Comparison of ENCODE assay signal across 8 cellular contexts in the genomic region with DNA sequence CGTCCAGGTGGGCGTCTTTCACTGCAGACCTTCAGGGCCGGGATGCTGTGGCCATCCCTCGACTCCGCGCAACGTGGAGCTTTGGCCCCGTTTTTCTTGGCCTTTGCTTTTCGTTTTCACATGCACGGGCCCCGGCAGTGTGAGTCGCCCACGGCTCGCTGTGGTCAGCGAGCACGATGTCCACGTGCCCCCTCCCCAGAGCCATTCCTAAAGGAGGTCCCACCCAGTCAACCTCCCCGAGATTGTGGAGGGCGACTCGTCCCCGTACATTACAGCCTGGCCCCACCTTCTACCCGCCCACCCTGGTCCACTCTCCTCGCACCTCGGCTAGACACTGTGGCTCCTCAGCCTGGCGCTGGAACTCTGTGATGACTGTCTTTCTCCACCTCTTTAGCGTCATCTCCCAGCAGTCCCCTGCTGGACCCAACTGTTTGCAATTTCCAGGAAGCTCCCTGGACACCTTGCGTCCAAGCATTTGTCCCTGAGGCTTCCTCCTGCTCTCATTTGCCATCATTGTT. TPM values are rescaled to one million over a fixed set of nuclear protein-coding genes. Genes with fewer than 3 reads are reported as not detected.
A peak's percentile ranks its signal among the peaks of the same experiment; 100 is the strongest.
DNase-seq lines count a peak whose midpoint lies in the region; ATAC-seq, FAIRE-seq and TF ChIP-seq lines count a peak whose summit lies in the region.

No MANE protein-coding gene starts in this region.

- H3K9ac ChIP-seq in HCT116 (ENCODE audit: low read length), result peak overlapping the region; percentile 74

- no peaks in the 10 kb centered on the region for H3K27me3 ChIP-seq in HCT116 (ENCODE audit: insufficient read depth, low read length)

- H3K4me3 Mint-ChIP-seq in WTC11, result peak overlapping the region; percentile 89
- peak overlapping the region; percentile 95 for H3K4me3 Mint-ChIP-seq in glutamatergic neuron (ENCODE audit: unreplicated experiment)

- H3K27ac Mint-ChIP-seq in WTC11 (peak overlapping the region; percentile 50; the same call in 1 of the 2 replicates), glutamatergic neuron (ENCODE audit: unreplicated experiment) (peak overlapping the region; percentile 79)

- H2AFZ ChIP-seq in HCT116 (ENCODE audit: low read depth, low read length, poor library complexity, severe bottlenecking), result no peak overlapping the region

- peaks cover 13 to 25% of the 10 kb centered on the region in 2 experiments for H3K4me1 ChIP-seq in HCT116 (ENCODE audit: control insufficient read depth in 1 of 2, insufficient read depth in 2 of 2, low read length in 2 of 2)

- TF ChIP-seq RAD21 in HCT116 (IDR thresholded peaks at IDR 0.05; ENCODE audit: low read depth), result no peak

- H3K9me3 Mint-ChIP-seq in WTC11 (no peaks in the 10 kb centered on the region), glutamatergic neuron (ENCODE audit: unreplicated experiment) (peaks cover 9% of the 10 kb centered on the region)

- DNase-seq in AG20443 (ENCODE audit: low spot score) (peak; percentile 55), HCT116 (ENCODE audit: low read depth, low spot score) (no peak), WTC11 (ENCODE audit: low spot score) (no peak), glutamatergic neuron (no peak), posterior vena cava (ENCODE audit: low spot score) (peak; percentile 87), NCI-H128 (lab: John Stamatoyannopoulos, UW; ENCODE audit: unreplicated experiment) (no peak), HTR-8/SVneo (ENCODE audit: insufficient read length, low spot score) (no peak), CD1c-positive myeloid dendritic cell (ENCODE audit: extremely low spot score) (no peak)

- H3K27ac ChIP-seq in HCT116 (ENCODE audit: low read depth, low read length), result peak overlapping the region; percentile 69

- H3K36me3 Mint-ChIP-seq in WTC11 (no peaks in the 10 kb centered on the region), glutamatergic neuron (ENCODE audit: unreplicated experiment) (no peaks in the 10 kb centered on the region)

- intact Hi-C loops in HCT116 (cut with micrococcal nuclease), result no loop called here
- intact Hi-C loops in posterior vena cava (cut with DNase I), result no loop called here

- H3K79me2 ChIP-seq in HCT116 (ENCODE audit: insufficient read depth, low read length), result no peaks in the 10 kb centered on the region

- POLR2A ChIA-PET in HCT116 (lab: Charles Lee), result interaction anchor here (1.5 kb wide), 1 partner anchor 37 kb away, joined by 4 read pairs; no protein-coding TSS in a partner anchor
- POLR2A ChIA-PET in WTC11 (lab: Charles Lee), result no interaction called here

- H3K36me3 ChIP-seq in HCT116 (ENCODE audit: control insufficient read depth in 1 of 2, insufficient read depth in 2 of 2, low read length in 2 of 2), result peaks cover 8 to 9% of the 10 kb centered on the region in 2 experiments; a peak in 3 of 4 replicates

- no peaks in the 10 kb centered on the region for H3K9me3 ChIP-seq in HCT116 (ENCODE audit: control insufficient read depth in 1 of 2, insufficient read depth in 1 of 2, low read depth in 1 of 2, low read length in 2 of 2)

- H3K27me3 Mint-ChIP-seq in WTC11 (ENCODE audit: low read depth) (no peaks in the 10 kb centered on the region; the same call in none of the 2 replicates), glutamatergic neuron (ENCODE audit: unreplicated experiment) (peaks cover 12% of the 10 kb centered on the region)

- TF ChIP-seq CTCF in HCT116 (IDR thresholded peaks at IDR 0.05 in 2 of 3, conservative IDR thresholded peaks at IDR 0.05 in 1 of 3; ENCODE audit: borderline replicate concordance in 1 of 3, insufficient read depth in 1 of 3, low read depth in 2 of 3, low read length in 2 of 3) (no peak), WTC11 (IDR thresholded peaks at IDR 0.05) (no peak), glutamatergic neuron (IDR thresholded peaks at IDR 0.05; ENCODE audit: partially characterized antibody, unreplicated experiment) (no peak)

- FAIRE-seq in HTR-8/SVneo (lab: Jason Lieb, UNC), result no peak

- ATAC-seq in HCT116 (no peak), WTC11 (no peak)

- no peaks in the 10 kb centered on the region for H4K20me1 ChIP-seq in HCT116 (ENCODE audit: insufficient read depth)

- H3K9me2 ChIP-seq in HCT116 (ENCODE audit: insufficient read depth), result no peaks in the 10 kb centered on the region

- peak overlapping the region; percentile 99 for H3K4me2 ChIP-seq in HCT116 (ENCODE audit: low read length)

- CTCF ChIA-PET in HCT116 (lab: Charles Lee), result no interaction called here
- CTCF ChIA-PET in WTC11 (lab: Charles Lee), result interaction anchor here (1.0 kb wide), 1 partner anchor 19 kb away, joined by 4 read pairs; no protein-coding TSS in a partner anchor

- H3K4me1 Mint-ChIP-seq in WTC11 (peaks cover 9% of the 10 kb centered on the region), glutamatergic neuron (ENCODE audit: low read depth, unreplicated experiment) (peaks cover 4% of the 10 kb centered on the region)

- BruUV-seq in HCT116 (replicated peaks; lab: Mats Ljungman, UMichigan), result TSS peak; percentile 19

- peak; percentile 7 for TF ChIP-seq POLR2A in HCT116 (IDR thresholded peaks at IDR 0.05; ENCODE audit: borderline replicate concordance, extremely low read depth, insufficient read depth, insufficient read length)

- RAD21 ChIA-PET in HCT116 (lab: Charles Lee; ENCODE audit: low non-redundant PET in 1 of 2, low total read pairs in 2 of 2, uncharacterized antibody in 2 of 2, unreplicated experiment in 2 of 2), result no interaction called here

- peak overlapping the region; percentile 75 to 76 for H3K4me3 ChIP-seq in HCT116 (replicated peaks in 1 of 2; ENCODE audit: low read depth in 1 of 2, low read length in 2 of 2)

TF ChIP-seq in HCT116, 20 proteins besides CTCF, POLR2A, EP300 and RAD21:
- peak; percentile 60; the same call in 1 of the 2 replicates for TF ChIP-seq ZFX (IDR thresholded peaks at IDR 0.05)
- TF ChIP-seq TCF7L2 (IDR thresholded peaks at IDR 0.05; ENCODE audit: borderline replicate concordance, extremely low read depth, insufficient read depth, insufficient read length), result no peak
- TF ChIP-seq SRF (IDR thresholded peaks at IDR 0.05; ENCODE audit: low read depth), result no peak

TF ChIP-seq in WTC11, 78 proteins besides CTCF, POLR2A, EP300 and RAD21 (continues in another document):
- no peak for TF ChIP-seq ETV6 (CRISPR knock-in tag; IDR thresholded peaks at IDR 0.05)
- TF ChIP-seq, protein P1, sequence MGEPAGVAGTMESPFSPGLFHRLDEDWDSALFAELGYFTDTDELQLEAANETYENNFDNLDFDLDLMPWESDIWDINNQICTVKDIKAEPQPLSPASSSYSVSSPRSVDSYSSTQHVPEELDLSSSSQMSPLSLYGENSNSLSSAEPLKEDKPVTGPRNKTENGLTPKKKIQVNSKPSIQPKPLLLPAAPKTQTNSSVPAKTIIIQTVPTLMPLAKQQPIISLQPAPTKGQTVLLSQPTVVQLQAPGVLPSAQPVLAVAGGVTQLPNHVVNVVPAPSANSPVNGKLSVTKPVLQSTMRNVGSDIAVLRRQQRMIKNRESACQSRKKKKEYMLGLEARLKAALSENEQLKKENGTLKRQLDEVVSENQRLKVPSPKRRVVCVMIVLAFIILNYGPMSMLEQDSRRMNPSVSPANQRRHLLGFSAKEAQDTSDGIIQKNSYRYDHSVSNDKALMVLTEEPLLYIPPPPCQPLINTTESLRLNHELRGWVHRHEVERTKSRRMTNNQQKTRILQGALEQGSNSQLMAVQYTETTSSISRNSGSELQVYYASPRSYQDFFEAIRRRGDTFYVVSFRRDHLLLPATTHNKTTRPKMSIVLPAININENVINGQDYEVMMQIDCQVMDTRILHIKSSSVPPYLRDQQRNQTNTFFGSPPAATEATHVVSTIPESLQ (CRISPR knock-in tag; IDR thresholded peaks at IDR 0.05), result no peak
- TF ChIP-seq, protein P2, sequence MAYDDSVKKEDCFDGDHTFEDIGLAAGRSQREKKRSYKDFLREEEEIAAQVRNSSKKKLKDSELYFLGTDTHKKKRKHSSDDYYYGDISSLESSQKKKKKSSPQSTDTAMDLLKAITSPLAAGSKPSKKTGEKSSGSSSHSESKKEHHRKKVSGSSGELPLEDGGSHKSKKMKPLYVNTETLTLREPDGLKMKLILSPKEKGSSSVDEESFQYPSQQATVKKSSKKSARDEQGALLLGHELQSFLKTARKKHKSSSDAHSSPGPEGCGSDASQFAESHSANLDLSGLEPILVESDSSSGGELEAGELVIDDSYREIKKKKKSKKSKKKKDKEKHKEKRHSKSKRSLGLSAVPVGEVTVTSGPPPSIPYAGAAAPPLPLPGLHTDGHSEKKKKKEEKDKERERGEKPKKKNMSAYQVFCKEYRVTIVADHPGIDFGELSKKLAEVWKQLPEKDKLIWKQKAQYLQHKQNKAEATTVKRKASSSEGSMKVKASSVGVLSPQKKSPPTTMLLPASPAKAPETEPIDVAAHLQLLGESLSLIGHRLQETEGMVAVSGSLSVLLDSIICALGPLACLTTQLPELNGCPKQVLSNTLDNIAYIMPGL (CRISPR knock-in tag; IDR thresholded peaks at IDR 0.05), result no peak

RNA-seq across cellular contexts. Expression of a gene that starts 0.4 kb away (rescaled TPM):
- 6.5 TPM for total RNA-seq in HCT116 (2021; ENCODE audit: unreplicated experiment)
- polyA plus RNA-seq in HCT116 (2012), result 6.1 and 7.3 TPM in 2 replicates
- total RNA-seq in WTC11 (2021), result 5.0 to 6.5 TPM (median 6.0 TPM) in 3 replicates
- 11.9 TPM for total RNA-seq in glutamatergic neuron (ENCODE audit: unreplicated experiment)
- total RNA-seq in posterior vena cava, result 1 to 10 TPM; 4.8 to 6.0 TPM

RNA-seq across cellular contexts. Expression of a gene that starts 9.7 kb away (rescaled TPM):
- total RNA-seq in HCT116 (2021; ENCODE audit: unreplicated experiment) (11.3 TPM), WTC11 (2021) (5.1 to 5.9 TPM (median 5.7 TPM) in 3 replicates), glutamatergic neuron (ENCODE audit: unreplicated experiment) (15.8 TPM), posterior vena cava (1 to 10 TPM; 7.0 to 7.8 TPM)
- 3.6 and 3.8 TPM in 2 replicates for polyA plus RNA-seq in HCT116 (2012)

RNA-seq across cellular contexts. Expression of a gene that starts 25.1 kb away (rescaled TPM):
- total RNA-seq in HCT116 (2021; ENCODE audit: unreplicated experiment), result 9.4 TPM
- 4.0 and 4.8 TPM in 2 replicates for polyA plus RNA-seq in HCT116 (2012)
- 3.3 to 4.0 TPM (median 3.4 TPM) in 3 replicates for total RNA-seq in WTC11 (2021)
- 9.9 TPM for total RNA-seq in glutamatergic neuron (ENCODE audit: unreplicated experiment)
- total RNA-seq in posterior vena cava, result 1 to 10 TPM; 5.1 to 5.4 TPM

RNA-seq across cellular contexts. Expression of a gene that starts 35.2 kb away (rescaled TPM):
- total RNA-seq in HCT116 (2021; ENCODE audit: unreplicated experiment) (27.1 TPM), WTC11 (2021) (18.8 to 22.0 TPM (median 21.9 TPM) in 3 replicates), glutamatergic neuron (ENCODE audit: unreplicated experiment) (7.4 TPM), posterior vena cava (1 to 10 TPM; 7.6 to 7.9 TPM)
- polyA plus RNA-seq in HCT116 (2012), result 39.5 and 45.9 TPM in 2 replicates

RNA-seq across cellular contexts. Expression of a gene that starts 36.6 kb away (rescaled TPM):
- total RNA-seq in HCT116 (2021; ENCODE audit: unreplicated experiment), result not detected
- 0.55 and 0.79 TPM in 2 replicates for polyA plus RNA-seq in HCT116 (2012)
- total RNA-seq in WTC11 (2021), result 2.3 to 2.7 TPM (median 2.6 TPM) in 3 replicates
- 4.9 TPM for total RNA-seq in glutamatergic neuron (ENCODE audit: unreplicated experiment)
- 1 to 10 TPM; 2.9 to 3.8 TPM for total RNA-seq in posterior vena cava

Comparison
In these comparisons a context has a peak if more than half of its experiments do, and no peak if none do; other contexts are left out.
1. DNase-seq: peak in AG20443 (single experiment) and posterior vena cava (single experiment); none in HCT116 (single experiment), WTC11 (single experiment), glutamatergic neuron (single experiment), NCI-H128 (single experiment), HTR-8/SVneo (single experiment) and CD1c-positive myeloid dendritic cell (single experiment).